In genomic region chr4:151626228-151626627, GRCh38 we compare ENCODE assay signal across 25 cellular contexts.
"Had no signal": no experiment of that assay in that cellular context is flagged by ENCODE, and none has a peak within 500 bp of the region (broad histone marks: within the 10 kb centered on the region; RNA-seq: fewer than 3 reads in every experiment).

No MANE protein-coding gene starts in this region.

- H3K79me2 ChIP-seq: hepatocyte had no signal

- H2AFZ ChIP-seq: hepatocyte had no signal

- H3K4me3 ChIP-seq: coronary artery, dorsolateral prefrontal cortex, esophagus muscularis mucosa, gastroesophageal sphincter, heart left ventricle, hepatocyte, lower lobe of right lung, mucosa of descending colon had no signal

- H3K27ac Mint-ChIP-seq: immature natural killer cell, mesothelial cell of epicardium had no signal

- H3K27ac ChIP-seq: coronary artery, esophagus muscularis mucosa, foreskin keratinocyte, gastroesophageal sphincter, heart left ventricle, hepatocyte, lower lobe of right lung had no signal

- H3K27me3 ChIP-seq: dorsolateral prefrontal cortex, esophagus muscularis mucosa, foreskin keratinocyte, gastroesophageal sphincter, hepatocyte had no signal

- H3K9me3 Mint-ChIP-seq: mesothelial cell of epicardium had no signal

- DNase-seq: dermis blood vessel endothelial cell; dorsolateral prefrontal cortex; effector CD4-positive, alpha-beta T cell; effector memory CD4-positive, alpha-beta T cell; foreskin keratinocyte; heart left ventricle; hypothalamus; immature natural killer cell; islet precursor cell; kidney; kidney glomerular epithelial cell; left colon; left ventricle myocardium superior; lower lobe of right lung; mesenchymal stem cell; mucosa of descending colon had no signal

- H3K4me2 ChIP-seq: hepatocyte had no signal

- H3K36me3 ChIP-seq: esophagus muscularis mucosa, gastroesophageal sphincter, heart left ventricle, lower lobe of right lung had no signal

- H3K4me1 ChIP-seq: esophagus muscularis mucosa, gastroesophageal sphincter, lower lobe of right lung had no signal

- H3K4me3 Mint-ChIP-seq: immature natural killer cell, mesothelial cell of epicardium had no signal

- ATAC-seq: foreskin keratinocyte, gastroesophageal sphincter, heart left ventricle, left colon, left lobe of liver, left ventricle myocardium superior, lower lobe of right lung, mucosa of descending colon had no signal

- H3K36me3 Mint-ChIP-seq: immature natural killer cell, mesothelial cell of epicardium had no signal

- H3K4me1 Mint-ChIP-seq: immature natural killer cell had no signal

- H3K9me3 ChIP-seq: esophagus muscularis mucosa, gastroesophageal sphincter, heart left ventricle, lower lobe of right lung, mucosa of descending colon had no signal

- FAIRE-seq: colon, endothelial cell of umbilical vein, frontal cortex, kidney had no signal
